Comparison of ENCODE assay signal across 27 cellular contexts in the genomic region with DNA sequence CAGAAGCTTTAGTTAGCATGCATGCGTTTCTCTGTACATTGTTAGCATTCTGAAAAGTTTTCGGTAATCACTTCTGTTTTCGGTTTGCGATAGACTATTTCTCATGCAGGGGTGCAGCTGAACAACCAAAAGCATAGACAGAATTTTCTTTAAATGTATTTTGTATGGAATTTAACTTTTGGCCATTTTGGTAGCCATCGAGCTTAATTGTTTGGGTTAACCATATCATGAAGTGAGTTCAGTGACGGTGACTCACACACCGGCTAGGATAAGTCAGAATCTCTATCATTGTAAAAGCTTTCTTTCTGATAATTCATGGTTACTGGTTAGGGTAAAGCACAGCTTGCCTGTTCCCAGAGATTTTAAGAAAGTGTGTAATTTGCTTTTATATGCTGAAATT.
DNase-seq lines count a peak whose midpoint lies in the region; TF ChIP-seq lines count a peak whose summit lies in the region.
"Had no signal": no experiment of that assay in that cellular context is flagged by ENCODE, and none has a peak within 500 bp of the region (broad histone marks: within the 10 kb centered on the region; RNA-seq: fewer than 3 reads in every experiment).

No MANE protein-coding gene starts in this region.

- peak; percentile 35 for DNase-seq in M059J (ENCODE audit: low read depth)
- peak; percentile 26 for DNase-seq in astrocyte of the cerebellum (ENCODE audit: low read depth)
- DNase-seq in fibroblast of pulmonary artery (ENCODE audit: low read depth): peak; percentile 21
- no peak for DNase-seq in smooth muscle cell (lab: John Stamatoyannopoulos, UW; ENCODE audit: unreplicated experiment)
- DNase-seq in posterior cingulate gyrus: no peak
- DNase-seq in UCSD-AML1 (lab: John Stamatoyannopoulos, UW; ENCODE audit: unreplicated experiment): no peak
- no peak for DNase-seq in mucosa of gallbladder (ENCODE audit: low spot score)
- no peak for DNase-seq in stimulated activated naive CD4-positive, alpha-beta T cell (lab: John Stamatoyannopoulos, UW)
- DNase-seq: activated CD4-positive, alpha-beta memory T cell treated with anti-CD3 and anti-CD28 coated beads, Interleukin-2, amount 10 ng/mL, durations not matched to agents 7 days and 5 days; activated CD8-positive, alpha-beta memory T cell treated with anti-CD3 and anti-CD28 coated beads, Interleukin-2, amount 50 U/mL, for 4 hours; activated naive CD4-positive, alpha-beta T cell treated with anti-CD3 and anti-CD28 coated beads, Interleukin-2, amount 10 ng/mL, durations not matched to agents 7 days and 5 days; cortex of kidney; DMS53; GF-D8; lower lobe of right lung; NCI-H1092 treated with DMSO at 0.1 percent for 48 hours; NCI-H1694 treated with DMSO at 0.1 percent for 48 hours; NCI-H82; pancreas; retina; spleen; stimulated activated CD4-positive, alpha-beta T cell treated with anti-CD3 and anti-CD28 coated beads, Interleukin-2, amount 100 ng/mL, for 24 hours; stimulated activated naive CD8-positive, alpha-beta T cell treated with anti-CD3 and anti-CD28 coated beads, Interleukin-15, amount 100 ng/mL, for 72 hours had no signal

- H3K27ac ChIP-seq in smooth muscle cell (ENCODE audit: low read depth): peak overlapping the region; percentile 60
- H3K27ac ChIP-seq: C4-2B, esophagus muscularis mucosa, hepatocyte, lower lobe of right lung, pancreas, spleen, thoracic aorta had no signal

- no peaks in the 10 kb centered on the region for H3K9me3 ChIP-seq in smooth muscle cell (replicated peaks; ENCODE audit: low read depth)
- H3K9me3 ChIP-seq: esophagus muscularis mucosa, lower lobe of right lung, pancreas, spleen, thoracic aorta had no signal

- H3F3A ChIP-seq in smooth muscle cell (ENCODE audit: low read depth): peaks cover 15% of the 10 kb centered on the region

- TF ChIP-seq CTCF in astrocyte of the cerebellum (IDR thresholded peaks at IDR 0.05; ENCODE audit: low read depth, low read length, missing control alignments) (no peak), fibroblast of pulmonary artery (IDR thresholded peaks at IDR 0.05; ENCODE audit: low read length, missing control alignments) (no peak), smooth muscle cell (IDR thresholded peaks at IDR 0.05; ENCODE audit: borderline replicate concordance, insufficient read depth, poor library complexity, severe bottlenecking) (no peak)

- no peaks in the 10 kb centered on the region for H3K79me2 ChIP-seq in smooth muscle cell (ENCODE audit: low read depth)
- H3K79me2 ChIP-seq: hepatocyte had no signal

- no peaks in the 10 kb centered on the region for H3K36me3 ChIP-seq in smooth muscle cell (ENCODE audit: low read depth)
- H3K36me3 ChIP-seq: esophagus muscularis mucosa, lower lobe of right lung, pancreas, spleen, thoracic aorta had no signal

- H3K4me2 ChIP-seq in smooth muscle cell: peak overlapping the region; percentile 74
- H3K4me2 ChIP-seq: hepatocyte had no signal

- no peaks in the 10 kb centered on the region for H3K27me3 ChIP-seq in smooth muscle cell (ENCODE audit: low read depth)
- H3K27me3 ChIP-seq: esophagus muscularis mucosa, hepatocyte, spleen had no signal

- no peaks in the 10 kb centered on the region for H4K20me1 ChIP-seq in smooth muscle cell (ENCODE audit: low read depth)

- WGBS in smooth muscle cell (ENCODE audit: low lambda C conversion rate): 35% methylated on average over 7 of the region's 7 CpGs

- H3K9ac ChIP-seq in smooth muscle cell (ENCODE audit: low read depth): no peak overlapping the region

- peak overlapping the region; percentile 25 for H2AFZ ChIP-seq in smooth muscle cell (ENCODE audit: low read depth)
- H2AFZ ChIP-seq: hepatocyte had no signal

- in situ Hi-C loops in astrocyte of the cerebellum (cut with HindIII; ENCODE audit: low sequenced_read_pairs): no loop called here

- intact Hi-C loops in posterior cingulate gyrus (cut with DNase I): no loop called here

- H3K4me3 ChIP-seq in astrocyte of the cerebellum (ENCODE audit: low read depth, low read length) (no peak overlapping the region), fibroblast of pulmonary artery (replicated peaks; ENCODE audit: low read depth, low read length) (no peak overlapping the region), smooth muscle cell (no peak overlapping the region)
- H3K4me3 ChIP-seq: esophagus muscularis mucosa, hepatocyte, lower lobe of right lung, pancreas, spleen, thoracic aorta had no signal

- peaks cover 16% of the 10 kb centered on the region for H3K4me1 ChIP-seq in smooth muscle cell (ENCODE audit: low read depth)
- H3K4me1 ChIP-seq: pancreas, spleen had no signal

Comparison
In these comparisons a context has a peak if more than half of its experiments do, and no peak if none do; other contexts are left out.
1. DNase-seq: peak in M059J (single experiment), astrocyte of the cerebellum (single experiment) and fibroblast of pulmonary artery (single experiment); none in smooth muscle cell (single experiment), posterior cingulate gyrus (0 of 10), UCSD-AML1 (single experiment), mucosa of gallbladder (single experiment) and stimulated activated naive CD4-positive, alpha-beta T cell (0 of 6).